In the genomic region with DNA sequence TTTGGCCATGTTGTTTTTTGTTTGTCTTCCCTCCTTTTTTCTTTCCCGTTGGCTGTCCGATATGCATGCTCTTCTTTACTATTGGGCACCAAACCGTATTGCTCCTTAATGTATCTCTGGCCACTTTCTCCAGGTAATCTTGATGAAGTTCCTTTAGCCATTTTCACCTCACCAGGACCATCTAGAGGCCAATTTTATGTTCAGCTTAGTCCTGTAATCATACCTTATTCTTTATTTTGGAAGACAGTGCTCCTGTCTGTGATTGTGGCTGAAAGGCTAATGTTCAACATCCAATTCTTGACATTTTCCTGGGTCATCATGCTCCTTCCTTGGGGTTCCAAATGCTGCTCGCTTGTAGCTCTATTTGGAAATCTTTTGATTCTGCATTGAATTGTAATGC, we compare ENCODE assay signal across 18 cellular contexts.
A peak's percentile ranks its signal among the peaks of the same experiment; 100 is the strongest.
DNase-seq lines count a peak whose midpoint lies in the region; ATAC-seq, FAIRE-seq and TF ChIP-seq lines count a peak whose summit lies in the region.
"Had no signal": no experiment of that assay in that cellular context is flagged by ENCODE, and none has a peak within 500 bp of the region (broad histone marks: within the 10 kb centered on the region; RNA-seq: fewer than 3 reads in every experiment).

No MANE protein-coding gene starts in this region.

- peaks cover 46% of the 10 kb centered on the region for H3K4me1 Mint-ChIP-seq in stimulated activated memory B cell treated with anti-CD40 and anti-IgM and Interleukin-4, amounts not matched to agents 10 μg/mL and 1 μg/mL and 100 μg/mL, for 72 hours
- H3K4me1 Mint-ChIP-seq: CD4-positive, alpha-beta memory T cell had no signal

- no peak for DNase-seq in GM18507 (ENCODE audit: extremely low spot score, insufficient read length, low read depth)
- no peak for DNase-seq in HAP-1 (ENCODE audit: low spot score in 2 of 2)
- DNase-seq in NCI-H446 (lab: John Stamatoyannopoulos, UW) = no peak
- DNase-seq: C1 segment of cervical spinal cord; Calu3; CD4-positive, alpha-beta memory T cell; COR-L47; DMS53; DMS79 treated with DMSO at 0.1 percent for 48 hours; GF-D8; H9; HFFc6 had no signal

- H3K9me3 ChIP-seq in BLaER1 treated with 17β-estradiol and CSF1 and Interleukin-3, amounts not matched to agents 10 nM and 100 nM (replicated peaks in 1 of 11) = peaks cover 0 to 45% (median 25%) of the 10 kb centered on the region in 11 experiments; a peak in 17 of 22 replicates
- H3K9me3 ChIP-seq in OCI-LY3 (ENCODE audit: insufficient read depth, low read length) = no peaks in the 10 kb centered on the region
- no peaks in the 10 kb centered on the region for H3K9me3 ChIP-seq in HAP-1

- H3K27me3 ChIP-seq in BLaER1 treated with 17β-estradiol and CSF1 and Interleukin-3, amounts not matched to agents 10 nM and 100 nM = no peaks in the 10 kb centered on the region
- H3K27me3 ChIP-seq in OCI-LY3 (ENCODE audit: low read depth, low read length) = peaks cover 10% of the 10 kb centered on the region; the same call in 1 of the 2 replicates
- H3K27me3 ChIP-seq in HAP-1 (ENCODE audit: low read depth) = 0 out of 2 replicates have a peak, but pooled peaks cover 2% of the 10 kb centered on the region

- no peaks in the 10 kb centered on the region for H3K79me2 ChIP-seq in OCI-LY3 (ENCODE audit: low read length)

- H3K27me3 Mint-ChIP-seq in stimulated activated memory B cell treated with anti-CD40 and anti-IgM and Interleukin-4, amounts not matched to agents 10 μg/mL and 1 μg/mL and 100 μg/mL, for 72 hours = no peaks in the 10 kb centered on the region

- H3K9ac ChIP-seq in BLaER1 treated with 17β-estradiol and CSF1 and Interleukin-3, amounts not matched to agents 10 nM and 100 nM = no peak overlapping the region
- H3K9ac ChIP-seq in OCI-LY3 (ENCODE audit: low read length) = no peak overlapping the region

- peak; percentile 79 for FAIRE-seq in GM18507 (lab: Jason Lieb, UNC)

- in situ Hi-C loops in HAP-1 (cut with MboI; ENCODE audit: low sequenced_read_pairs) = no loop called here

- H3K4me1 ChIP-seq in BLaER1 treated with 17β-estradiol and CSF1 and Interleukin-3, amounts not matched to agents 10 nM and 100 nM = peaks cover 39 to 90% (median 76%) of the 10 kb centered on the region in 10 experiments
- H3K4me1 ChIP-seq in OCI-LY3 (ENCODE audit: low read length) (peaks cover 65% of the 10 kb centered on the region), HAP-1 (no peaks in the 10 kb centered on the region)

- H3K4me3 Mint-ChIP-seq in stimulated activated memory B cell treated with anti-CD40 and anti-IgM and Interleukin-4, amounts not matched to agents 10 μg/mL and 1 μg/mL and 100 μg/mL, for 72 hours = no peak overlapping the region
- H3K4me3 Mint-ChIP-seq: CD4-positive, alpha-beta memory T cell; GM23338; H9; HFFc6 had no signal

- H3K4me2 ChIP-seq in BLaER1 treated with 17β-estradiol and CSF1 and Interleukin-3, amounts not matched to agents 10 nM and 100 nM = peak overlapping the region in 8 of 11 experiments; percentile 27 to 96 (median 85); a peak in 16 of 22 replicates
- no peak overlapping the region for H3K4me2 ChIP-seq in OCI-LY3 (ENCODE audit: low read length)
- H3K4me2 ChIP-seq: GM23338 had no signal

- H3K27ac ChIP-seq in BLaER1 treated with 17β-estradiol and CSF1 and Interleukin-3, amounts not matched to agents 10 nM and 100 nM = peak overlapping the region in 4 of 11 experiments; percentile 11 to 77 (median 34); a peak in 3 of 22 replicates
- no peak overlapping the region for H3K27ac ChIP-seq in OCI-LY3 (ENCODE audit: low read length)

- no peaks in the 10 kb centered on the region for H3K36me3 Mint-ChIP-seq in stimulated activated memory B cell treated with anti-CD40 and anti-IgM and Interleukin-4, amounts not matched to agents 10 μg/mL and 1 μg/mL and 100 μg/mL, for 72 hours
- H3K36me3 Mint-ChIP-seq: CD4-positive, alpha-beta memory T cell had no signal

- H3K36me3 ChIP-seq in BLaER1 treated with 17β-estradiol and CSF1 and Interleukin-3, amounts not matched to agents 10 nM and 100 nM = peaks cover 0 to 55% (median 39%) of the 10 kb centered on the region in 11 experiments; a peak in 14 of 22 replicates
- H3K36me3 ChIP-seq in OCI-LY3 (replicated peaks; ENCODE audit: low read depth, low read length) = no peaks in the 10 kb centered on the region
- no peaks in the 10 kb centered on the region for H3K36me3 ChIP-seq in HAP-1 (replicated peaks)

- H4K20me1 ChIP-seq in BLaER1 treated with 17β-estradiol and CSF1 and Interleukin-3, amounts not matched to agents 10 nM and 100 nM = no peaks in the 10 kb centered on the region
- no peaks in the 10 kb centered on the region for H4K20me1 ChIP-seq in OCI-LY3 (ENCODE audit: insufficient read depth, low read length)

- ATAC-seq in stimulated activated memory B cell treated with anti-CD40 and anti-IgM and Interleukin-4, amounts not matched to agents 10 μg/mL and 1 μg/mL and 100 μg/mL, for 72 hours = no peak
- ATAC-seq in GM21723 (IDR thresholded peaks at IDR 0.05; ENCODE audit: unreplicated experiment) = no peak
- no peak for ATAC-seq in GM21619 (IDR thresholded peaks at IDR 0.05; ENCODE audit: unreplicated experiment)
- ATAC-seq: GM23338 had no signal

- H3K9me3 Mint-ChIP-seq in stimulated activated memory B cell treated with anti-CD40 and anti-IgM and Interleukin-4, amounts not matched to agents 10 μg/mL and 1 μg/mL and 100 μg/mL, for 72 hours = no peaks in the 10 kb centered on the region
- H3K9me3 Mint-ChIP-seq: GM23338, H9, HFFc6 had no signal

- TF ChIP-seq CTCF in OCI-LY3 (IDR thresholded peaks at IDR 0.05; ENCODE audit: low read depth, low read length) = peak; percentile 27; the same call in 1 of the 2 replicates

- peak overlapping the region in 3 of 10 experiments; percentile 9 to 66 (median 34); a peak in 3 of 20 replicates for H3K4me3 ChIP-seq in BLaER1 treated with 17β-estradiol and CSF1 and Interleukin-3, amounts not matched to agents 10 nM and 100 nM
- no peak overlapping the region for H3K4me3 ChIP-seq in OCI-LY3 (ENCODE audit: low read length)
- no peak overlapping the region for H3K4me3 ChIP-seq in HAP-1
- H3K4me3 ChIP-seq: GM23338 had no signal

- H3K27ac Mint-ChIP-seq in stimulated activated memory B cell treated with anti-CD40 and anti-IgM and Interleukin-4, amounts not matched to agents 10 μg/mL and 1 μg/mL and 100 μg/mL, for 72 hours = peak overlapping the region; percentile 9
- H3K27ac Mint-ChIP-seq: CD4-positive, alpha-beta memory T cell; GM23338; H9; HFFc6 had no signal

- H2AFZ ChIP-seq in OCI-LY3 (ENCODE audit: low read depth, low read length) = no peak overlapping the region
- H2AFZ ChIP-seq: GM23338 had no signal
